8 cellular contexts compared by ENCODE assay signal in genomic region chr12:8860165-8860961, GRCh38. TPM values are rescaled to one million over a fixed set of nuclear protein-coding genes. Genes with fewer than 3 reads are reported as not detected.
A peak's percentile ranks its signal among the peaks of the same experiment; 100 is the strongest.
DNase-seq lines count a peak whose midpoint lies in the region; ATAC-seq and TF ChIP-seq lines count a peak whose summit lies in the region.

No MANE protein-coding gene starts in this region.

- H3K9me3 Mint-ChIP-seq in WTC11, result no peaks in the 10 kb centered on the region

- H3K4me1 ChIP-seq in vagina, result no peaks in the 10 kb centered on the region

- CTCF ChIA-PET in WTC11 (lab: Charles Lee), result interaction anchor here (0.5 to 3.3 kb wide), 65 partner anchors 9 to 515 kb away, joined by 3 to 74 read pairs (median 6); partner anchors contain the start of genes A2ML1, AICDA, M6PR and PHC1

- no peaks in the 10 kb centered on the region for H3K27me3 ChIP-seq in vagina

- H3K9me3 ChIP-seq in vagina, result no peaks in the 10 kb centered on the region

- H3K27ac Mint-ChIP-seq in WTC11, result no peak overlapping the region

- H3K27me3 Mint-ChIP-seq in WTC11 (ENCODE audit: low read depth), result no peaks in the 10 kb centered on the region

- no peaks in the 10 kb centered on the region for H3K36me3 ChIP-seq in vagina

- H3K4me1 Mint-ChIP-seq in WTC11, result peaks cover 11% of the 10 kb centered on the region

- TF ChIP-seq POLR2A in erythroblast (IDR thresholded peaks at IDR 0.05; ENCODE audit: low read length) (no peak), vagina (IDR thresholded peaks at IDR 0.05) (no peak)

- H3K27ac ChIP-seq in vagina, result no peak overlapping the region

- ATAC-seq in WTC11 (peak; percentile 98), GM18907 (IDR thresholded peaks at IDR 0.05; ENCODE audit: unreplicated experiment) (no peak)

- intact Hi-C loops in vagina (cut with DNase I), result no loop called here
- intact Hi-C loops in posterior vena cava (cut with DNase I), result no loop called here

- TF ChIP-seq CTCF in WTC11 (IDR thresholded peaks at IDR 0.05) (peak; percentile 70), vagina (IDR thresholded peaks at IDR 0.05) (peak in 2 of 3 experiments; percentile 15 to 43)

- POLR2A ChIA-PET in WTC11 (lab: Charles Lee), result interaction anchor here (0.5 to 1.6 kb wide), 8 partner anchors 18 to 179 kb away, joined by 3 to 5 read pairs (median 3); no protein-coding TSS in a partner anchor

- no peak overlapping the region for H3K4me3 Mint-ChIP-seq in WTC11

- peaks cover 30% of the 10 kb centered on the region for H3K36me3 Mint-ChIP-seq in WTC11

- DNase-seq in EL (peak; percentile 31), Kasumi-1 (lab: John Stamatoyannopoulos, UW) (peak; percentile 38 to 43), WTC11 (ENCODE audit: low spot score) (peak; percentile 64), erythroblast (lab: John Stamatoyannopoulos, UW) (peak; percentile 72 to 78), mucosa of gallbladder (ENCODE audit: low spot score) (peak; percentile 56), vagina (ENCODE audit: extremely low spot score in 2 of 2) (no peak), posterior vena cava (ENCODE audit: low spot score) (no peak)

- H3K4me3 ChIP-seq in vagina, result no peak overlapping the region

TF ChIP-seq in WTC11, 78 proteins besides CTCF, POLR2A, EP300 and RAD21:
- no peak for TF ChIP-seq RELA (CRISPR knock-in tag; IDR thresholded peaks at IDR 0.05; ENCODE audit: borderline replicate concordance)

RNA-seq across cellular contexts. Expression of gene A2ML1, which starts 37.9 kb away (rescaled TPM):
- total RNA-seq in WTC11 (2021), result 9.1 to 11.5 TPM (median 10.5 TPM) in 3 replicates
- 0.09 TPM for total RNA-seq in mucosa of gallbladder
- 194 TPM for total RNA-seq in vagina
- total RNA-seq in posterior vena cava, result not detected

RNA-seq across cellular contexts. Expression of gene PHC1, which starts 53.9 kb away (rescaled TPM):
- total RNA-seq in WTC11 (2021) (733 to 940 TPM (median 913 TPM) in 3 replicates), mucosa of gallbladder (47.6 TPM), vagina (46.4 TPM), posterior vena cava (10 to 100 TPM; 31.1 to 36.6 TPM)

Comparison
In these comparisons a context has a peak if more than half of its experiments do, and no peak if none do; other contexts are left out.
1. DNase-seq: peak in EL (single experiment), Kasumi-1 (2 of 2), WTC11 (single experiment), erythroblast (2 of 2) and mucosa of gallbladder (single experiment); none in vagina (0 of 2) and posterior vena cava (single experiment).
2. RNA of gene A2ML1, which starts 37.9 kb away (total RNA-seq): 194 TPM in vagina (single experiment); 9.1 to 11.5 TPM in WTC11, not detected in posterior vena cava and 0.09 TPM in mucosa of gallbladder (single experiment); every median in the first group is over 10 times any median in the second.
3. RNA of gene PHC1, which starts 53.9 kb away (total RNA-seq): 733 to 940 TPM in WTC11; 47.6 TPM in mucosa of gallbladder (single experiment), 46.4 TPM in vagina (single experiment) and 31.1 to 36.6 TPM in posterior vena cava; every median in the first group is over 10 times any median in the second.